In genomic region chr5:110663525-110663924, GRCh38 we compare ENCODE assay signal across 14 cellular contexts.
DNase-seq lines count a peak whose midpoint lies in the region; ATAC-seq lines count a peak whose summit lies in the region.
"Had no signal": no experiment of that assay in that cellular context is flagged by ENCODE, and none has a peak within 500 bp of the region (broad histone marks: within the 10 kb centered on the region; RNA-seq: fewer than 3 reads in every experiment).

No MANE protein-coding gene starts in this region.

- no peaks in the 10 kb centered on the region for H3K9me3 Mint-ChIP-seq in memory B cell
- H3K9me3 Mint-ChIP-seq: effector memory CD8-positive, alpha-beta T cell had no signal

- H3K4me1 Mint-ChIP-seq in memory B cell, result peaks cover 11% of the 10 kb centered on the region

- DNase-seq in memory B cell (ENCODE audit: low spot score in 2 of 2), result peak; percentile 26 to 65
- no peak for DNase-seq in kidney glomerular epithelial cell (lab: John Stamatoyannopoulos, UW)
- no peak for DNase-seq in activated CD4-positive, alpha-beta T cell treated with anti-CD3 and anti-CD28 coated beads, Interleukin-2, amount 50 U/mL, for 1 hour
- no peak for DNase-seq in NCI-H2196 (lab: John Stamatoyannopoulos, UW; ENCODE audit: unreplicated experiment)
- DNase-seq: activated CD8-positive, alpha-beta memory T cell treated with anti-CD3 and anti-CD28 coated beads, Interleukin-2, amount 50 U/mL, for 48 hours; anterior cingulate cortex; effector memory CD8-positive, alpha-beta T cell; NCI-H1436; ovary; T-helper 9 cell had no signal

- ATAC-seq in GM19035 (IDR thresholded peaks at IDR 0.05; ENCODE audit: unreplicated experiment) (peak; percentile 84), HG02623 (IDR thresholded peaks at IDR 0.05; ENCODE audit: unreplicated experiment) (peak; percentile 83), HG03442 (IDR thresholded peaks at IDR 0.05; ENCODE audit: unreplicated experiment) (peak; percentile 78), memory B cell (ENCODE audit: low read depth) (peak; percentile 84), HG02970 (IDR thresholded peaks at IDR 0.05; ENCODE audit: low FRiP score, unreplicated experiment) (no peak)
- ATAC-seq: effector memory CD8-positive, alpha-beta T cell had no signal

- H3K27me3 Mint-ChIP-seq in memory B cell, result no peaks in the 10 kb centered on the region
- H3K27me3 Mint-ChIP-seq: effector memory CD8-positive, alpha-beta T cell had no signal

- H3K27ac Mint-ChIP-seq in memory B cell, result peak overlapping the region; percentile 76
- H3K27ac Mint-ChIP-seq: effector memory CD8-positive, alpha-beta T cell had no signal

- H3K4me3 Mint-ChIP-seq in memory B cell, result no peak overlapping the region
- H3K4me3 Mint-ChIP-seq: effector memory CD8-positive, alpha-beta T cell had no signal

- no peaks in the 10 kb centered on the region for H3K36me3 Mint-ChIP-seq in memory B cell

Comparison
In these comparisons a context has a peak if more than half of its experiments do, and no peak if none do; other contexts are left out.
1. DNase-seq: peak in memory B cell (2 of 2); none in kidney glomerular epithelial cell (single experiment), activated CD4-positive, alpha-beta T cell treated with anti-CD3 and anti-CD28 coated beads, Interleukin-2, amount 50 U/mL, for 1 hour (single experiment) and NCI-H2196 (single experiment).